In genomic region chr20:44965651-44966029, GRCh38 we compare ENCODE assay signal across 1 cellular context.
TF ChIP-seq lines count a peak whose summit lies in the region.

No MANE protein-coding gene starts in this region.

TF ChIP-seq in HepG2, 621 proteins besides CTCF, POLR2A, EP300 and RAD21 (continued from another document and continues in another):
- TF ChIP-seq JARID2 (CRISPR knock-in tag; IDR thresholded peaks at IDR 0.05; ENCODE audit: insufficient replicate concordance) (no peak), HNRNPUL1 (IDR thresholded peaks at IDR 0.05; ENCODE audit: low read depth, low read length) (no peak), AHR (CRISPR knock-in tag; IDR thresholded peaks at IDR 0.05) (no peak), HOXA7 (CRISPR knock-in tag; IDR thresholded peaks at IDR 0.05) (no peak), E2F1 (CRISPR knock-in tag; IDR thresholded peaks at IDR 0.05) (no peak), ISX (CRISPR knock-in tag; conservative IDR thresholded peaks at IDR 0.05) (no peak), ZNF749 (CRISPR knock-in tag; IDR thresholded peaks at IDR 0.05; ENCODE audit: borderline replicate concordance) (no peak), ZBTB14 (CRISPR knock-in tag; IDR thresholded peaks at IDR 0.05) (no peak), ERF (CRISPR knock-in tag; IDR thresholded peaks at IDR 0.05) (no peak), SIX1 (CRISPR knock-in tag; IDR thresholded peaks at IDR 0.05; ENCODE audit: borderline replicate concordance) (no peak), PHF21A (CRISPR knock-in tag; IDR thresholded peaks at IDR 0.05) (no peak), IRF1 (CRISPR knock-in tag; IDR thresholded peaks at IDR 0.05; ENCODE audit: low read depth) (0 out of 2 replicates have a peak, but pooled peaks have one; percentile 17), NFKBIZ (CRISPR knock-in tag; IDR thresholded peaks at IDR 0.05) (no peak), ASH2L (IDR thresholded peaks at IDR 0.05; ENCODE audit: insufficient read length, low read depth, low read length) (no peak), ZNF256 (CRISPR knock-in tag; conservative IDR thresholded peaks at IDR 0.05) (no peak), SRSF9 (IDR thresholded peaks at IDR 0.05; ENCODE audit: borderline replicate concordance, insufficient read depth, low read depth, low read length, poor library complexity, severe bottlenecking) (no peak), PRMT3 (CRISPR knock-in tag; IDR thresholded peaks at IDR 0.05; ENCODE audit: borderline replicate concordance, low read depth) (0 out of 2 replicates have a peak, but pooled peaks have one; percentile 23), GTF3A (CRISPR knock-in tag; conservative IDR thresholded peaks at IDR 0.05) (no peak), ZKSCAN5 (CRISPR knock-in tag; IDR thresholded peaks at IDR 0.05) (no peak), CCAR2 (optimal IDR thresholded peaks at IDR 0.05; ENCODE audit: low read depth, low read length) (no peak), ARID3A (IDR thresholded peaks at IDR 0.05; ENCODE audit: low read depth, low read length) (peak; percentile 5; the same call in 1 of the 2 replicates), ZNF18 (CRISPR knock-in tag; IDR thresholded peaks at IDR 0.05; ENCODE audit: insufficient replicate concordance) (no peak), ZBTB8A (CRISPR knock-in tag; IDR thresholded peaks at IDR 0.05; ENCODE audit: borderline replicate concordance, low read depth) (0 out of 2 replicates have a peak, but pooled peaks have one; percentile 4), ZNF124 (CRISPR knock-in tag; IDR thresholded peaks at IDR 0.05) (no peak), ZNF101 (CRISPR knock-in tag; IDR thresholded peaks at IDR 0.05; ENCODE audit: borderline replicate concordance, low read depth) (no peak), FLYWCH1 (CRISPR knock-in tag; IDR thresholded peaks at IDR 0.05) (no peak), ZEB1 (IDR thresholded peaks at IDR 0.05; ENCODE audit: insufficient replicate concordance, low read depth) (no peak), GATA4 (IDR thresholded peaks at IDR 0.05; ENCODE audit: borderline replicate concordance, low read depth) (no peak), FOSL1 (CRISPR knock-in tag; IDR thresholded peaks at IDR 0.05; ENCODE audit: borderline replicate concordance) (no peak), GLMP (CRISPR knock-in tag; IDR thresholded peaks at IDR 0.05; ENCODE audit: borderline replicate concordance) (no peak), ZFP82 (CRISPR knock-in tag; IDR thresholded peaks at IDR 0.05; ENCODE audit: borderline replicate concordance) (no peak), RNF219 (CRISPR knock-in tag; IDR thresholded peaks at IDR 0.05) (no peak), NKX3-1 (CRISPR knock-in tag; IDR thresholded peaks at IDR 0.05) (no peak), MAFK (conservative IDR thresholded peaks at IDR 0.05 in 1 of 2, IDR thresholded peaks at IDR 0.05 in 1 of 2; ENCODE audit: low read length in 2 of 2) (no peak), ZNF280D (CRISPR knock-in tag; IDR thresholded peaks at IDR 0.05) (no peak; the same call in 1 of the 2 replicates), U2AF1 (optimal IDR thresholded peaks at IDR 0.05; ENCODE audit: low read depth, low read length) (no peak), HNRNPH1 (optimal IDR thresholded peaks at IDR 0.05; ENCODE audit: low read depth, low read length) (no peak), ZNF83 (CRISPR knock-in tag; IDR thresholded peaks at IDR 0.05; ENCODE audit: borderline replicate concordance) (no peak), MTA3 (CRISPR knock-in tag; IDR thresholded peaks at IDR 0.05) (no peak), HMG20B (CRISPR knock-in tag; conservative IDR thresholded peaks at IDR 0.05) (no peak), ELF1 (CRISPR knock-in tag; IDR thresholded peaks at IDR 0.05) (no peak), NONO (IDR thresholded peaks at IDR 0.05) (no peak), NONO (CRISPR knock-in tag; conservative IDR thresholded peaks at IDR 0.05) (no peak), ATF1 (CRISPR knock-in tag; IDR thresholded peaks at IDR 0.05) (no peak), CHD4 (IDR thresholded peaks at IDR 0.05; ENCODE audit: borderline replicate concordance, low read length) (peak; percentile 91), SYNCRIP (IDR thresholded peaks at IDR 0.05; ENCODE audit: insufficient read depth, low read depth, low read length) (no peak), MYC (CRISPR knock-in tag; IDR thresholded peaks at IDR 0.05; ENCODE audit: borderline replicate concordance) (no peak), NCOR1 (IDR thresholded peaks at IDR 0.05; ENCODE audit: borderline replicate concordance, low read length) (no peak), ZIK1 (CRISPR knock-in tag; IDR thresholded peaks at IDR 0.05; ENCODE audit: borderline replicate concordance, low read depth) (no peak), SMARCE1 (IDR thresholded peaks at IDR 0.05; ENCODE audit: borderline replicate concordance) (no peak), ZC3H4 (CRISPR knock-in tag; IDR thresholded peaks at IDR 0.05; ENCODE audit: borderline replicate concordance) (no peak; the same call in 1 of the 2 replicates)
- TF ChIP-seq, protein P1, sequence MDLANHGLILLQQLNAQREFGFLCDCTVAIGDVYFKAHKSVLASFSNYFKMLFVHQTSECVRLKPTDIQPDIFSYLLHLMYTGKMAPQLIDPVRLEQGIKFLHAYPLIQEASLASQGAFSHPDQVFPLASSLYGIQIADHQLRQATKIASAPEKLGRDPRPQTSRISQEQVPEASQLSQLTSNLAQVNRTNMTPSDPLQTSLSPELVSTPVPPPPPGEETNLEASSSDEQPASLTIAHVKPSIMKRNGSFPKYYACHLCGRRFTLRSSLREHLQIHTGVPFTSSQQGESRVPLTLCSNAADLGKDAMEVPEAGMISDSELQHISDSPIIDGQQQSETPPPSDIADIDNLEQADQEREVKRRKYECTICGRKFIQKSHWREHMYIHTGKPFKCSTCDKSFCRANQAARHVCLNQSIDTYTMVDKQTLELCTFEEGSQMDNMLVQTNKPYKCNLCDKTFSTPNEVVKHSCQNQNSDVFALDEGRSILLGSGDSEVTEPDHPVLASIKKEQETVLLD (CRISPR knock-in tag; IDR thresholded peaks at IDR 0.05; ENCODE audit: low read depth): no peak
- TF ChIP-seq, protein P2, sequence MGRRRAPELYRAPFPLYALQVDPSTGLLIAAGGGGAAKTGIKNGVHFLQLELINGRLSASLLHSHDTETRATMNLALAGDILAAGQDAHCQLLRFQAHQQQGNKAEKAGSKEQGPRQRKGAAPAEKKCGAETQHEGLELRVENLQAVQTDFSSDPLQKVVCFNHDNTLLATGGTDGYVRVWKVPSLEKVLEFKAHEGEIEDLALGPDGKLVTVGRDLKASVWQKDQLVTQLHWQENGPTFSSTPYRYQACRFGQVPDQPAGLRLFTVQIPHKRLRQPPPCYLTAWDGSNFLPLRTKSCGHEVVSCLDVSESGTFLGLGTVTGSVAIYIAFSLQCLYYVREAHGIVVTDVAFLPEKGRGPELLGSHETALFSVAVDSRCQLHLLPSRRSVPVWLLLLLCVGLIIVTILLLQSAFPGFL (CRISPR knock-in tag; IDR thresholded peaks at IDR 0.05): no peak
- TF ChIP-seq, protein P3, sequence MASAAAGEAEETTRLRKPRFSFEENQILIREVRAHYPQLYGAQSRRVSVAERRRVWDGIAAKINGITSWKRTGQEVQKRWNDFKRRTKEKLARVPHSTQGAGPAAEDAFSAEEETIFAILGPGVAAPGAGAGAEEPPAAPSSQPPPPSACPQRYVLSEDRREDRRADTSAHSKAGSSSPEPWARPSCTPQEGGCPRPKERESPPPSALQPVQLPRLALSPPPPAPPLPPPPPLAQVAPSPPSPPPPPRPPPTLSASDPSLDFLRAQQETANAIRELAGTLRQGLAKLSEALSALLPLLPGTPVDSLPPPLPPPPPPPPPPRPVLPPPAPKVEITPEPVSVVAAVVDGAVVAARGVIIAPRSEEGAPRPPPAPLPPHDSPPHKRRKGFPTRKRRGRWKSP (CRISPR knock-in tag; IDR thresholded peaks at IDR 0.05): no peak
